Comparison of ENCODE assay signal across 8 cellular contexts in genomic region chr19:35740108-35740422, GRCh38. TPM values are rescaled to one million over a fixed set of nuclear protein-coding genes. Genes with fewer than 3 reads are reported as not detected.
A peak's percentile ranks its signal among the peaks of the same experiment; 100 is the strongest.
DNase-seq lines count a peak whose midpoint lies in the region; ATAC-seq and TF ChIP-seq lines count a peak whose summit lies in the region.

No MANE protein-coding gene starts in this region.

- no peaks in the 10 kb centered on the region for H3K9me3 ChIP-seq in BE2C
- H3K9me3 ChIP-seq in T-helper 17 cell (ENCODE audit: control insufficient read depth, low read length, poor library complexity, severe bottlenecking): no peaks in the 10 kb centered on the region
- no peaks in the 10 kb centered on the region for H3K9me3 ChIP-seq in iPS-15b (ENCODE audit: control insufficient read depth, insufficient read depth, low read length)

- peak overlapping the region; percentile 47 for H3K9ac ChIP-seq in iPS-15b (ENCODE audit: low read depth, low read length)

- DNase-seq in BE2C (no peak), T-helper 17 cell (no peak), substantia nigra (lab: John Stamatoyannopoulos, UW) (no peak), amygdala (lab: John Stamatoyannopoulos, UW) (no peak)

- H3K27me3 ChIP-seq in BE2C: no peaks in the 10 kb centered on the region
- H3K27me3 ChIP-seq in iPS-15b (ENCODE audit: control insufficient read depth, insufficient read depth, low read length): no peaks in the 10 kb centered on the region

- H3K4me3 Mint-ChIP-seq in T-helper 17 cell: peak overlapping the region; percentile 94

- peak overlapping the region; percentile 87 for H3K27ac ChIP-seq in substantia nigra (ENCODE audit: low read depth, low read length, poor library complexity, severe bottlenecking)

- H3K36me3 ChIP-seq in BE2C (peaks cover 29% of the 10 kb centered on the region), iPS-15b (ENCODE audit: control insufficient read depth, insufficient read depth, low read length) (peaks cover 34% of the 10 kb centered on the region)

- peaks cover 47% of the 10 kb centered on the region for H3K4me1 Mint-ChIP-seq in T-helper 17 cell

- peak overlapping the region; percentile 100 for H3K27ac Mint-ChIP-seq in T-helper 17 cell

- no peaks in the 10 kb centered on the region for H3K27me3 Mint-ChIP-seq in T-helper 17 cell

- ATAC-seq in GM21786 (IDR thresholded peaks at IDR 0.05; ENCODE audit: unreplicated experiment) (peak; percentile 4), T-helper 17 cell (peak; percentile 4), HG03108 (IDR thresholded peaks at IDR 0.05; ENCODE audit: unreplicated experiment) (no peak), HG03469 (IDR thresholded peaks at IDR 0.05; ENCODE audit: unreplicated experiment) (no peak)

- H3K36me3 Mint-ChIP-seq in T-helper 17 cell (ENCODE audit: low read depth): peaks cover 2% of the 10 kb centered on the region

- H3K4me1 ChIP-seq in BE2C: peaks cover 3% of the 10 kb centered on the region; the same call in 1 of the 2 replicates
- no peaks in the 10 kb centered on the region for H3K4me1 ChIP-seq in iPS-15b (ENCODE audit: control insufficient read depth, insufficient read depth, low read length)

- TF ChIP-seq CTCF in BE2C (IDR thresholded peaks at IDR 0.05; ENCODE audit: low read depth, low read length): no peak

- peak overlapping the region; percentile 80 for H3K4me3 ChIP-seq in BE2C (ENCODE audit: low read depth, low read length)
- H3K4me3 ChIP-seq in iPS-15b (ENCODE audit: low read depth, low read length): peak overlapping the region; percentile 88

RNA-seq across cellular contexts. Expression of gene IGFLR1, which starts 2.2 kb away (rescaled TPM):
- 2.7 TPM for polyA plus RNA-seq in BE2C (2012; ENCODE audit: insufficient read depth, insufficient read length, low read depth)
- 10 to 100 TPM; 48.1 to 59.0 TPM for total RNA-seq in T-helper 17 cell

RNA-seq across cellular contexts. Expression of gene U2AF1L4, which starts 5.2 kb away (rescaled TPM):
- 72.6 TPM for polyA plus RNA-seq in BE2C (2012; ENCODE audit: insufficient read depth, insufficient read length, low read depth)
- 10 to 100 TPM; 48.1 to 68.2 TPM for total RNA-seq in T-helper 17 cell

RNA-seq across cellular contexts. Expression of gene PSENEN, which starts 5.4 kb away (rescaled TPM):
- 58.3 TPM for polyA plus RNA-seq in BE2C (2012; ENCODE audit: insufficient read depth, insufficient read length, low read depth)
- total RNA-seq in T-helper 17 cell: 10 to 100 TPM; 21.2 to 24.9 TPM

RNA-seq across cellular contexts. Expression of gene LIN37, which starts 8.3 kb away (rescaled TPM):
- 29.0 TPM for polyA plus RNA-seq in BE2C (2012; ENCODE audit: insufficient read depth, insufficient read length, low read depth)
- total RNA-seq in T-helper 17 cell: 10 to 100 TPM; 12.6 to 13.6 TPM

RNA-seq across cellular contexts. Expression of gene HSPB6, which starts 16.8 kb away (rescaled TPM):
- polyA plus RNA-seq in BE2C (2012; ENCODE audit: insufficient read depth, insufficient read length, low read depth): 1.1 TPM
- total RNA-seq in T-helper 17 cell: not detected

Comparison
In these comparisons a context has a peak if more than half of its experiments do, and no peak if none do; other contexts are left out.
1. ATAC-seq: peak in GM21786 (single experiment) and T-helper 17 cell (single experiment); none in HG03108 (single experiment) and HG03469 (single experiment).